2 cellular contexts compared by ENCODE assay signal in the genomic region with DNA sequence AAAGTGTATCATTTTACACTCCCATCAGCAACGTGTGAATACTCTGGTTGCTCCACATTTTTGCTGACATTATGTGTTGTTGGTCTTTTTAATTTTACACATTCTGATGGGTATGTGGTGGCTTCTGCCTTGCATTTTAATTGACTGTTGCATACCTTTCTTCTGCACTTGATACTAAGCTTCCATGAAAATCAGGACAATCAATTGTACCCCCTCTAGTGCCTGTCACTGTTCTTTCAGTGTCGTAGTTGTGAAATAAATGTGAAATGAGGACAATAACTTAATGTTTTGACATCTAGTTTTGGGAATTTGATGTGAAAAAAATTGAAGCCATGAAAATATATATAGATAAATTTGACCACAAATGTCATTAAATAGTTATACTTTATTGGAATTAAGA.
A peak's percentile ranks its signal among the peaks of the same experiment; 100 is the strongest.
TF ChIP-seq lines count a peak whose summit lies in the region.

No MANE protein-coding gene starts in this region.

TF ChIP-seq in liver, 16 proteins besides CTCF, POLR2A, EP300 and RAD21:
- peak; percentile 8 to 33 for TF ChIP-seq RXRA (IDR thresholded peaks at IDR 0.05)
- TF ChIP-seq, protein P1, sequence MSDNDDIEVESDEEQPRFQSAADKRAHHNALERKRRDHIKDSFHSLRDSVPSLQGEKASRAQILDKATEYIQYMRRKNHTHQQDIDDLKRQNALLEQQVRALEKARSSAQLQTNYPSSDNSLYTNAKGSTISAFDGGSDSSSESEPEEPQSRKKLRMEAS (IDR thresholded peaks at IDR 0.05), result no peak
- TF ChIP-seq, protein P2, sequence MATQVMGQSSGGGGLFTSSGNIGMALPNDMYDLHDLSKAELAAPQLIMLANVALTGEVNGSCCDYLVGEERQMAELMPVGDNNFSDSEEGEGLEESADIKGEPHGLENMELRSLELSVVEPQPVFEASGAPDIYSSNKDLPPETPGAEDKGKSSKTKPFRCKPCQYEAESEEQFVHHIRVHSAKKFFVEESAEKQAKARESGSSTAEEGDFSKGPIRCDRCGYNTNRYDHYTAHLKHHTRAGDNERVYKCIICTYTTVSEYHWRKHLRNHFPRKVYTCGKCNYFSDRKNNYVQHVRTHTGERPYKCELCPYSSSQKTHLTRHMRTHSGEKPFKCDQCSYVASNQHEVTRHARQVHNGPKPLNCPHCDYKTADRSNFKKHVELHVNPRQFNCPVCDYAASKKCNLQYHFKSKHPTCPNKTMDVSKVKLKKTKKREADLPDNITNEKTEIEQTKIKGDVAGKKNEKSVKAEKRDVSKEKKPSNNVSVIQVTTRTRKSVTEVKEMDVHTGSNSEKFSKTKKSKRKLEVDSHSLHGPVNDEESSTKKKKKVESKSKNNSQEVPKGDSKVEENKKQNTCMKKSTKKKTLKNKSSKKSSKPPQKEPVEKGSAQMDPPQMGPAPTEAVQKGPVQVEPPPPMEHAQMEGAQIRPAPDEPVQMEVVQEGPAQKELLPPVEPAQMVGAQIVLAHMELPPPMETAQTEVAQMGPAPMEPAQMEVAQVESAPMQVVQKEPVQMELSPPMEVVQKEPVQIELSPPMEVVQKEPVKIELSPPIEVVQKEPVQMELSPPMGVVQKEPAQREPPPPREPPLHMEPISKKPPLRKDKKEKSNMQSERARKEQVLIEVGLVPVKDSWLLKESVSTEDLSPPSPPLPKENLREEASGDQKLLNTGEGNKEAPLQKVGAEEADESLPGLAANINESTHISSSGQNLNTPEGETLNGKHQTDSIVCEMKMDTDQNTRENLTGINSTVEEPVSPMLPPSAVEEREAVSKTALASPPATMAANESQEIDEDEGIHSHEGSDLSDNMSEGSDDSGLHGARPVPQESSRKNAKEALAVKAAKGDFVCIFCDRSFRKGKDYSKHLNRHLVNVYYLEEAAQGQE (IDR thresholded peaks at IDR 0.05), result no peak
TF ChIP-seq in liver: peak in this region for 1.

TF ChIP-seq in HepG2, 621 proteins besides CTCF, POLR2A, EP300 and RAD21:
- no peak for TF ChIP-seq MXI1 (IDR thresholded peaks at IDR 0.05; ENCODE audit: borderline replicate concordance, low read depth, low read length)
TF ChIP-seq in HepG2: peak in this region for 0.
